ENCODE assay signal across 31 cellular contexts in the genomic region with DNA sequence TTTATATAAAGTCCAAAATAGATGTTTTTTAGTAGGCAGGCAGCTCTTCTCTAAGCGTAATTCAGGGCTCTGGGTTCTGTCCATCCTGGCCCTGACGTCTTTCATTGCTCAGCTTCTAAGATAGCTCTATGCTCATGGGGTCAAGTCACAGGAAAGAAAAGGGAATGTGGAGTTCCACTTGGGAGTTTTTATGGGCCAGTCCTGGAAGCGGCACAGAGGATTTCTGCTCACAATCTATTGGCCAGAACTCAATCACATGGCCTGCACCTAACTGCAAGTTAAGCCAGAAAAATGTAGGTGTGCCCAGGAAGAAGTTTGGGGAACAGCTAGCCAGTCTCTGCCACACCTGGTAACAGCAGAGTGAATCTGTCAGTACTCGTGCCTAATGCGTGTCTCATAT. TPM values are rescaled to one million over a fixed set of nuclear protein-coding genes. Genes with fewer than 3 reads are reported as not detected.
DNase-seq lines count a peak whose midpoint lies in the region; ATAC-seq and TF ChIP-seq lines count a peak whose summit lies in the region.
"Had no signal": no experiment of that assay in that cellular context is flagged by ENCODE, and none has a peak within 500 bp of the region (broad histone marks: within the 10 kb centered on the region; RNA-seq: fewer than 3 reads in every experiment).

No MANE protein-coding gene starts in this region.

- H2BK15ac ChIP-seq in neuronal stem cell (ENCODE audit: low read length) = peak overlapping the region; percentile 3

- H3K4me1 ChIP-seq in mammary epithelial cell (ENCODE audit: insufficient read depth, low read length) = no peaks in the 10 kb centered on the region
- peaks cover 14 to 23% of the 10 kb centered on the region in 2 donors for H3K4me1 ChIP-seq in neuronal stem cell (ENCODE audit: control insufficient read depth in 2 of 2, insufficient read depth in 1 of 2, low read depth in 1 of 2, low read length in 2 of 2)
- H3K4me1 ChIP-seq in left ventricle myocardium inferior = peaks cover 24% of the 10 kb centered on the region
- H3K4me1 ChIP-seq: HAP-1 had no signal

- H2BK120ac ChIP-seq in neuronal stem cell (ENCODE audit: low read depth, low read length) = no peak overlapping the region

- TF ChIP-seq CTCF in MCF 10A (IDR thresholded peaks at IDR 0.05; ENCODE audit: unreplicated experiment) (no peak), mammary epithelial cell (conservative IDR thresholded peaks at IDR 0.05 in 1 of 2, IDR thresholded peaks at IDR 0.05 in 1 of 2; ENCODE audit: extremely low read depth in 1 of 2, insufficient read depth in 1 of 2, low read depth in 1 of 2, low read length in 2 of 2) (no peak), left ventricle myocardium inferior (IDR thresholded peaks at IDR 0.05; ENCODE audit: borderline replicate concordance) (no peak)

- no peak overlapping the region for H3K23ac ChIP-seq in neuronal stem cell (ENCODE audit: low read depth, low read length, poor library complexity)

- H3K27me3 ChIP-seq in mammary epithelial cell (ENCODE audit: insufficient read depth, low read length) (peaks cover 1% of the 10 kb centered on the region), neuronal stem cell (ENCODE audit: control insufficient read depth in 3 of 3, insufficient read depth in 3 of 3, low read depth in 1 of 3, low read length in 3 of 3) (no peaks in the 10 kb centered on the region), left ventricle myocardium inferior (ENCODE audit: low read depth) (no peaks in the 10 kb centered on the region)

- H3K36me3 ChIP-seq in mammary epithelial cell (ENCODE audit: insufficient read depth, low read length) = no peaks in the 10 kb centered on the region
- H3K36me3 ChIP-seq in neuronal stem cell (replicated peaks in 1 of 2; ENCODE audit: control insufficient read depth in 2 of 2, insufficient read depth in 2 of 2, low read length in 2 of 2) = no peaks in the 10 kb centered on the region
- no peaks in the 10 kb centered on the region for H3K36me3 ChIP-seq in left ventricle myocardium inferior
- H3K36me3 ChIP-seq: HAP-1 had no signal

- dilution Hi-C loops in mammary epithelial cell (cut with HindIII; ENCODE audit: low sequenced_read_pairs) = no loop called here

- no TSS peak for BruUV-seq in MCF 10A (replicated peaks; lab: Mats Ljungman, UMichigan)
- BruUV-seq in mammary epithelial cell (replicated peaks; lab: Mats Ljungman, UMichigan) = no TSS peak

- H3K4me3 ChIP-seq in mammary epithelial cell (replicated peaks in 1 of 3; ENCODE audit: insufficient read depth in 1 of 3, low read depth in 2 of 3, low read length in 3 of 3) (no peak overlapping the region), neuronal stem cell (ENCODE audit: low read length in 2 of 2) (no peak overlapping the region), left ventricle myocardium inferior (no peak overlapping the region)
- H3K4me3 ChIP-seq: HAP-1, K562, PC-9 had no signal

- POLR2A ChIA-PET in MCF 10A (lab: Yijun Ruan, JAX) = interaction anchor here (0.6 to 1.9 kb wide), 7 partner anchors 9 to 225 kb away, joined by 3 to 7 read pairs (median 4); no protein-coding TSS in a partner anchor

- no peak overlapping the region for H3K9ac ChIP-seq in mammary epithelial cell (ENCODE audit: insufficient read depth, low read length)
- H3K9ac ChIP-seq in neuronal stem cell (ENCODE audit: low read depth, low read length, poor library complexity) = peak overlapping the region; percentile 1

- H4K91ac ChIP-seq in neuronal stem cell (ENCODE audit: low read depth, low read length, poor library complexity) = no peak overlapping the region

- CTCF ChIA-PET in MCF 10A (lab: Yijun Ruan, JAX) = interaction anchor here (0.6 to 2.5 kb wide), 8 partner anchors 9 to 155 kb away, joined by 3 to 11 read pairs (median 4); no protein-coding TSS in a partner anchor
- CTCF ChIA-PET in mammary epithelial cell (lab: Charles Lee; ENCODE audit: low non-redundant PET) = interaction anchor here (1.1 kb wide), 1 partner anchor 209 kb away, joined by 4 read pairs; no protein-coding TSS in a partner anchor

- H3K4me2 ChIP-seq in mammary epithelial cell (ENCODE audit: insufficient read depth, low read depth, low read length) = no peak overlapping the region
- H3K4me2 ChIP-seq in neuronal stem cell (ENCODE audit: insufficient read depth, low read length, poor library complexity, severe bottlenecking) = no peak overlapping the region
- H3K4me2 ChIP-seq: PC-9 had no signal

- no peaks in the 10 kb centered on the region for H3K79me1 ChIP-seq in neuronal stem cell (ENCODE audit: low read depth, low read length)

- H3K14ac ChIP-seq in neuronal stem cell (ENCODE audit: low read length) = no peak overlapping the region

- H3K9me3 Mint-ChIP-seq in MCF 10A (ENCODE audit: unreplicated experiment) = no peaks in the 10 kb centered on the region
- no peaks in the 10 kb centered on the region for H3K9me3 Mint-ChIP-seq in activated T-helper 1 cell treated with anti-CD3 and anti-CD28 coated beads, Interleukin-12 subunit alpha, Interleukin-12 subunit beta, Interleukin-2, Interleukin-4 antibody, amounts not matched to agents 30 ng/mL and 10 ng/mL and 1 ng/mL, durations not matched to agents 14 hours and 24 hours and 36 hours
- H3K9me3 Mint-ChIP-seq: CD8-positive, alpha-beta T cell; HFFc6 had no signal

- H3K27ac ChIP-seq in mammary epithelial cell (ENCODE audit: insufficient read depth, low read depth, low read length) (no peak overlapping the region), neuronal stem cell (replicated peaks; ENCODE audit: low read length) (no peak overlapping the region), left ventricle myocardium inferior (replicated peaks) (no peak overlapping the region)
- H3K27ac ChIP-seq: 22Rv1, C4-2B, PC-9 had no signal

- H2AFZ ChIP-seq in mammary epithelial cell (ENCODE audit: low read depth, low read length) (no peak overlapping the region), neuronal stem cell (ENCODE audit: low read length) (no peak overlapping the region)
- H2AFZ ChIP-seq: PC-9 had no signal

- no peaks in the 10 kb centered on the region for H3K79me2 ChIP-seq in mammary epithelial cell (ENCODE audit: insufficient read depth, low read length)

- H4K20me1 ChIP-seq in mammary epithelial cell (ENCODE audit: insufficient read depth, low read length) = no peaks in the 10 kb centered on the region

- no peak overlapping the region for H2BK12ac ChIP-seq in neuronal stem cell (ENCODE audit: low read length)

- peaks cover 9% of the 10 kb centered on the region for H3K4me1 Mint-ChIP-seq in MCF 10A (ENCODE audit: insufficient read depth, unreplicated experiment)
- H3K4me1 Mint-ChIP-seq in activated T-helper 1 cell treated with anti-CD3 and anti-CD28 coated beads, Interleukin-12 subunit alpha, Interleukin-12 subunit beta, Interleukin-2, Interleukin-4 antibody, amounts not matched to agents 30 ng/mL and 10 ng/mL and 1 ng/mL, durations not matched to agents 14 hours and 24 hours and 36 hours (ENCODE audit: low read depth) = no peaks in the 10 kb centered on the region
- H3K4me1 Mint-ChIP-seq: B cell had no signal

- H2AK5ac ChIP-seq in neuronal stem cell (ENCODE audit: low read depth, low read length) = no peak overlapping the region

- WGBS in mammary epithelial cell (ENCODE audit: low coverage, missing lambda C conversion rate) = 98% methylated on average over 4 of the region's 5 CpGs
- no CpG with 5 or more reads among the region's 5 CpGs for WGBS in neuronal stem cell (ENCODE audit: extremely low coverage in 2 of 2, insufficient read length in 2 of 2, insufficient replicate concordance in 1 of 2), 2 donors

- H2BK5ac ChIP-seq in neuronal stem cell (ENCODE audit: low read length) = no peak overlapping the region

- H4K8ac ChIP-seq in neuronal stem cell (ENCODE audit: low read depth, low read length) = no peak overlapping the region

- DNase-seq in MCF 10A (ENCODE audit: unreplicated experiment) (no peak), mammary epithelial cell (no peak), islet precursor cell (peak; percentile 29), neuronal stem cell (ENCODE audit: low spot score) (no peak), left ventricle myocardium inferior (no peak), NCI-H345 (lab: John Stamatoyannopoulos, UW) (no peak)
- no peak for DNase-seq in activated T-helper 1 cell treated with anti-CD3 and anti-CD28 coated beads, Interleukin-12 subunit alpha, Interleukin-12 subunit beta, Interleukin-2, Interleukin-4 antibody, amounts not matched to agents 30 ng/mL and 10 ng/mL and 1 ng/mL, durations not matched to agents 14 hours and 24 hours and 36 hours (ENCODE audit: low spot score)
- DNase-seq: CD8-positive, alpha-beta T cell; DMS 273 treated with DMSO at 0.1 percent for 48 hours; DND-41; GOT3; HFFc6; Kasumi-1; MV-4-11; NCI-H1105; NCI-H1436 treated with DMSO at 0.1 percent for 48 hours; NCI-H187 treated with DMSO at 0.1 percent for 48 hours; NCI-H446 treated with DMSO at 0.1 percent for 48 hours; NCI-H526 treated with DMSO at 0.1 percent for 48 hours; PC-9; SHP77 had no signal

- intact Hi-C loops in MCF 10A (cut with micrococcal nuclease) (no loop called here), mammary epithelial cell (cut with micrococcal nuclease) (no loop called here), left ventricle myocardium inferior (cut with micrococcal nuclease) (loop anchor here (10.0 kb wide), 1 partner anchor 133 kb away; no protein-coding TSS in a partner anchor)
- intact Hi-C loops in activated T-helper 1 cell treated with anti-CD3 and anti-CD28 coated beads, Interleukin-12 subunit alpha, Interleukin-12 subunit beta, Interleukin-2, Interleukin-4 antibody, amounts not matched to agents 30 ng/mL and 10 ng/mL and 1 ng/mL, durations not matched to agents 14 hours and 24 hours and 36 hours (cut with micrococcal nuclease) = loop anchor here (10.0 kb wide), 1 partner anchor 157 kb away; no protein-coding TSS in a partner anchor

- no peaks in the 10 kb centered on the region for H3K27me3 Mint-ChIP-seq in MCF 10A (ENCODE audit: insufficient read depth, unreplicated experiment)
- peaks cover 26% of the 10 kb centered on the region for H3K27me3 Mint-ChIP-seq in activated T-helper 1 cell treated with anti-CD3 and anti-CD28 coated beads, Interleukin-12 subunit alpha, Interleukin-12 subunit beta, Interleukin-2, Interleukin-4 antibody, amounts not matched to agents 30 ng/mL and 10 ng/mL and 1 ng/mL, durations not matched to agents 14 hours and 24 hours and 36 hours (ENCODE audit: insufficient read depth)

- H3K36me3 Mint-ChIP-seq in MCF 10A (ENCODE audit: insufficient read depth, unreplicated experiment) = no peaks in the 10 kb centered on the region
- no peaks in the 10 kb centered on the region for H3K36me3 Mint-ChIP-seq in activated T-helper 1 cell treated with anti-CD3 and anti-CD28 coated beads, Interleukin-12 subunit alpha, Interleukin-12 subunit beta, Interleukin-2, Interleukin-4 antibody, amounts not matched to agents 30 ng/mL and 10 ng/mL and 1 ng/mL, durations not matched to agents 14 hours and 24 hours and 36 hours (ENCODE audit: low read depth)
- H3K36me3 Mint-ChIP-seq: CD8-positive, alpha-beta T cell had no signal

- H3K4me3 Mint-ChIP-seq in MCF 10A (ENCODE audit: unreplicated experiment) = no peak overlapping the region
- no peak overlapping the region for H3K4me3 Mint-ChIP-seq in activated T-helper 1 cell treated with anti-CD3 and anti-CD28 coated beads, Interleukin-12 subunit alpha, Interleukin-12 subunit beta, Interleukin-2, Interleukin-4 antibody, amounts not matched to agents 30 ng/mL and 10 ng/mL and 1 ng/mL, durations not matched to agents 14 hours and 24 hours and 36 hours
- H3K4me3 Mint-ChIP-seq: B cell; CD8-positive, alpha-beta T cell; HFFc6 had no signal

- no peak overlapping the region for H3K18ac ChIP-seq in neuronal stem cell (ENCODE audit: low read length)

- H3K4ac ChIP-seq in neuronal stem cell (ENCODE audit: low read length) = no peak overlapping the region

- peak overlapping the region; percentile 63 for H3K27ac Mint-ChIP-seq in MCF 10A (ENCODE audit: low read depth, unreplicated experiment)
- H3K27ac Mint-ChIP-seq in activated T-helper 1 cell treated with anti-CD3 and anti-CD28 coated beads, Interleukin-12 subunit alpha, Interleukin-12 subunit beta, Interleukin-2, Interleukin-4 antibody, amounts not matched to agents 30 ng/mL and 10 ng/mL and 1 ng/mL, durations not matched to agents 14 hours and 24 hours and 36 hours = no peak overlapping the region
- H3K27ac Mint-ChIP-seq: B cell; CD8-positive, alpha-beta T cell; HFFc6 had no signal

- no peak for ATAC-seq in GM19328 (IDR thresholded peaks at IDR 0.05; ENCODE audit: unreplicated experiment)
- ATAC-seq: CD8-positive, alpha-beta T cell; K562 had no signal

- in situ Hi-C loops in mammary epithelial cell (cut with MboI; ENCODE audit: low sequenced_read_pairs in 2 of 2) = no loop called here

- H3K9me3 ChIP-seq in mammary epithelial cell (replicated peaks; ENCODE audit: insufficient read depth, low read length) (no peaks in the 10 kb centered on the region), neuronal stem cell (replicated peaks in 1 of 2; ENCODE audit: control insufficient read depth in 2 of 2, insufficient read depth in 1 of 2, low read depth in 1 of 2, low read length in 2 of 2) (no peaks in the 10 kb centered on the region), left ventricle myocardium inferior (replicated peaks) (no peaks in the 10 kb centered on the region)
- H3K9me3 ChIP-seq: HAP-1 had no signal

RNA-seq across cellular contexts. Expression of gene ZBTB16, which starts 7.4 kb away (rescaled TPM):
- total RNA-seq in MCF 10A (2022) = 70.4 and 75.3 TPM in 2 replicates
- total RNA-seq in mammary epithelial cell = 10 to 100 TPM in 1 of 2 donors, 1 to 10 TPM in 1; 1.6 to 20.2 TPM
- polyA plus RNA-seq in mammary epithelial cell = 0.48 TPM
- polyA minus RNA-seq in mammary epithelial cell = 1.7 TPM
- polyA plus RNA-seq in neuronal stem cell (2013, experiment 1 of 2) = 18.2 TPM
- polyA plus RNA-seq in neuronal stem cell (2013, experiment 2 of 2) = 19.2 TPM
- 3.4 and 3.9 TPM in 2 replicates for total RNA-seq in activated T-helper 1 cell treated with anti-CD3 and anti-CD28 coated beads, Interleukin-12 subunit alpha, Interleukin-12 subunit beta, Interleukin-2, Interleukin-4 antibody, amounts not matched to agents 30 ng/mL and 10 ng/mL and 1 ng/mL, durations not matched to agents 14 hours and 24 hours and 36 hours
- 64.5 TPM for total RNA-seq in left ventricle myocardium inferior
- total RNA-seq: HFFc6, HT1080, M059J, RPMI7951, SK-MEL-5 had no signal

Comparison
In these comparisons a context has a peak if more than half of its experiments do, and no peak if none do; other contexts are left out.
1. intact Hi-C loops: an anchor here in activated T-helper 1 cell treated with anti-CD3 and anti-CD28 coated beads, Interleukin-12 subunit alpha, Interleukin-12 subunit beta, Interleukin-2, Interleukin-4 antibody, amounts not matched to agents 30 ng/mL and 10 ng/mL and 1 ng/mL, durations not matched to agents 14 hours and 24 hours and 36 hours (10.0 kb wide) and left ventricle myocardium inferior (10.0 kb wide); none called in MCF 10A and mammary epithelial cell.